20 cellular contexts compared by ENCODE assay signal in genomic region chr3:127085576-127085975, GRCh38.
A peak's percentile ranks its signal among the peaks of the same experiment; 100 is the strongest.
DNase-seq lines count a peak whose midpoint lies in the region; ATAC-seq, FAIRE-seq and TF ChIP-seq lines count a peak whose summit lies in the region.
"Had no signal": no experiment of that assay in that cellular context is flagged by ENCODE, and none has a peak within 500 bp of the region (broad histone marks: within the 10 kb centered on the region; RNA-seq: fewer than 3 reads in every experiment).

No MANE protein-coding gene starts in this region.

- no peaks in the 10 kb centered on the region for H3K79me2 ChIP-seq in HepG2 (ENCODE audit: insufficient read depth, low read length)

- CTCF ChIA-PET in HepG2 (lab: Yijun Ruan, JAX; ENCODE audit: low intra/inter-chr PET ratio, low total read pairs) = no interaction called here

- TF ChIP-seq POLR2A in right lobe of liver (IDR thresholded peaks at IDR 0.05) (no peak), HepG2 (IDR thresholded peaks at IDR 0.05; ENCODE audit: insufficient read depth in 1 of 2, low read depth in 2 of 2, low read length in 2 of 2) (no peak)

- H4K20me1 ChIP-seq in HepG2 (ENCODE audit: insufficient read depth, low read length) = no peaks in the 10 kb centered on the region

- TF ChIP-seq RAD21 in HepG2 (CRISPR knock-in tag; IDR thresholded peaks at IDR 0.05) = no peak

- no peak overlapping the region for H3K4me2 ChIP-seq in HepG2 (ENCODE audit: low read depth, low read length)
- H3K4me2 ChIP-seq: A549; BLaER1 treated with 17β-estradiol and CSF1 and Interleukin-3, amounts not matched to agents 10 nM and 100 nM had no signal

- H3K4me3 ChIP-seq in right lobe of liver (no peak overlapping the region), HepG2 (replicated peaks in 1 of 3; ENCODE audit: insufficient read depth in 1 of 3, low read depth in 2 of 3, low read length in 3 of 3) (no peak overlapping the region), kidney (ENCODE audit: low read length in 2 of 2) (no peak overlapping the region)
- H3K4me3 ChIP-seq: A549; BLaER1 treated with 17β-estradiol and CSF1 and Interleukin-3, amounts not matched to agents 10 nM and 100 nM had no signal

- H3K36me3 ChIP-seq in right lobe of liver = no peaks in the 10 kb centered on the region
- H3K36me3 ChIP-seq in HepG2 (replicated peaks in 1 of 2; ENCODE audit: control insufficient read depth in 1 of 2, insufficient read depth in 2 of 2, low read length in 2 of 2) = no peaks in the 10 kb centered on the region
- no peaks in the 10 kb centered on the region for H3K36me3 ChIP-seq in kidney (ENCODE audit: control insufficient read depth in 1 of 2, insufficient read depth in 2 of 2, low read length in 2 of 2)
- H3K36me3 ChIP-seq: BLaER1 treated with 17β-estradiol and CSF1 and Interleukin-3, amounts not matched to agents 10 nM and 100 nM had no signal

- H3K27ac ChIP-seq in right lobe of liver (no peak overlapping the region), HepG2 (ENCODE audit: extremely low read length, insufficient read depth, low read length) (no peak overlapping the region), kidney (ENCODE audit: low read depth in 2 of 2, low read length in 2 of 2) (no peak overlapping the region)
- H3K27ac ChIP-seq: 22Rv1; A549; BLaER1 treated with 17β-estradiol and CSF1 and Interleukin-3, amounts not matched to agents 10 nM and 100 nM; C4-2B had no signal

- ATAC-seq in right lobe of liver (no peak), HepG2 (no peak)
- ATAC-seq: A549; CD8-positive, alpha-beta T cell had no signal

- DNase-seq in right lobe of liver = peak in 2 of 3 donors; percentile 3 to 13
- no peak for DNase-seq in HepG2 (ENCODE audit: low spot score)
- peak; percentile 60 for DNase-seq in kidney
- no peak for DNase-seq in GM20000 (ENCODE audit: low spot score)
- DNase-seq in germinal center (ENCODE audit: low spot score) = no peak
- DNase-seq: AML-193; Caco-2; Calu3; CD4-positive, alpha-beta T cell; CD8-positive, alpha-beta T cell; DMS79 treated with DMSO at 0.1 percent for 48 hours; GF-D8 had no signal

- intact Hi-C loops in right lobe of liver (cut with DNase I) (no loop called here), HepG2 (cut with micrococcal nuclease; ENCODE audit: unreplicated experiment) (no loop called here), kidney (cut with DNase I) (no loop called here)

- H3K9ac ChIP-seq in HepG2 (ENCODE audit: insufficient read depth, low read depth, low read length) (no peak overlapping the region), kidney (ENCODE audit: low read length in 2 of 2) (no peak overlapping the region)
- H3K9ac ChIP-seq: BLaER1 treated with 17β-estradiol and CSF1 and Interleukin-3, amounts not matched to agents 10 nM and 100 nM had no signal

- WGBS in right lobe of liver (ENCODE audit: insufficient coverage, low coverage, low lambda C conversion rate, missing lambda C conversion rate) = 79% methylated on average over 2 of the region's 13 CpGs
- 60% methylated on average over 9 of the region's 13 CpGs for WGBS in HepG2 (ENCODE audit: low lambda C conversion rate)

- no peaks in the 10 kb centered on the region for H3K4me1 ChIP-seq in right lobe of liver
- H3K4me1 ChIP-seq in HepG2 (ENCODE audit: insufficient read depth, low read length) = peaks cover 14% of the 10 kb centered on the region
- H3K4me1 ChIP-seq in kidney (ENCODE audit: control insufficient read depth in 1 of 2, insufficient read depth in 1 of 2, low read depth in 1 of 2, low read length in 2 of 2) = no peaks in the 10 kb centered on the region
- H3K4me1 ChIP-seq: A549, Caco-2 had no signal

- TF ChIP-seq CTCF in right lobe of liver (IDR thresholded peaks at IDR 0.05) = no peak
- no peak for TF ChIP-seq CTCF in HepG2 (CRISPR knock-in tag; IDR thresholded peaks at IDR 0.05)
- TF ChIP-seq CTCF in kidney (IDR thresholded peaks at IDR 0.05; ENCODE audit: borderline replicate concordance, extremely low read depth, insufficient read depth) = no peak
- TF ChIP-seq CTCF in GM20000 (IDR thresholded peaks at IDR 0.05; ENCODE audit: extremely low read depth, missing control alignments) = no peak

- TF ChIP-seq EP300 in HepG2 (IDR thresholded peaks at IDR 0.05; ENCODE audit: low read depth in 2 of 2, low read length in 2 of 2) (no peak), HepG2 (CRISPR knock-in tag; IDR thresholded peaks at IDR 0.05; ENCODE audit: borderline replicate concordance) (no peak)

- H3K9me3 ChIP-seq in right lobe of liver = no peaks in the 10 kb centered on the region
- no peaks in the 10 kb centered on the region for H3K9me3 ChIP-seq in HepG2 (ENCODE audit: low read length)
- no peaks in the 10 kb centered on the region for H3K9me3 ChIP-seq in kidney (ENCODE audit: control insufficient read depth in 1 of 2, low read length in 2 of 2)
- H3K9me3 ChIP-seq: A549; BLaER1 treated with 17β-estradiol and CSF1 and Interleukin-3, amounts not matched to agents 10 nM and 100 nM; Caco-2 had no signal

- in situ Hi-C loops in HepG2 (cut with HindIII; ENCODE audit: extremely low pct_ligation_motif_present, low pct_unique_long_range_greater_than_20kb) = no loop called here

- no peak overlapping the region for H2AFZ ChIP-seq in HepG2 (ENCODE audit: low read length)

- H3K27me3 ChIP-seq in right lobe of liver = no peaks in the 10 kb centered on the region
- H3K27me3 ChIP-seq in HepG2 (ENCODE audit: control insufficient read depth in 1 of 2, insufficient read depth in 2 of 2, low read length in 2 of 2) = peaks cover 5 to 65% of the 10 kb centered on the region in 2 experiments; a peak in 4 of 5 replicates

- POLR2A ChIA-PET in HepG2 (lab: Yijun Ruan, JAX) = no interaction called here

- FAIRE-seq in HepG2 (lab: Jason Lieb, UNC) (no peak), kidney (lab: Jason Lieb, UNC) (no peak)
- FAIRE-seq: A549, D721Med, G401.6, GM12891, GM19239 had no signal

- no TSS peak for BruUV-seq in HepG2 (replicated peaks; lab: Mats Ljungman, UMichigan)

TF ChIP-seq in HepG2, 621 proteins besides CTCF, POLR2A, EP300 and RAD21:
- TF ChIP-seq YY1 (IDR thresholded peaks at IDR 0.05; ENCODE audit: insufficient read depth, insufficient replicate concordance, low read depth, low read length) (no peak), HNF4A (CRISPR knock-in tag; IDR thresholded peaks at IDR 0.05) (no peak), ZNF780A (CRISPR knock-in tag; IDR thresholded peaks at IDR 0.05) (no peak), ESRRA (CRISPR knock-in tag; IDR thresholded peaks at IDR 0.05; ENCODE audit: low read depth) (no peak), ZNF33B (CRISPR knock-in tag; IDR thresholded peaks at IDR 0.05) (no peak), U2AF2 (IDR thresholded peaks at IDR 0.05; ENCODE audit: low read depth, low read length) (no peak), GATA4 (IDR thresholded peaks at IDR 0.05; ENCODE audit: borderline replicate concordance, low read depth) (no peak), ZUFSP (CRISPR knock-in tag; IDR thresholded peaks at IDR 0.05; ENCODE audit: borderline replicate concordance) (no peak)
- TF ChIP-seq, protein P1, sequence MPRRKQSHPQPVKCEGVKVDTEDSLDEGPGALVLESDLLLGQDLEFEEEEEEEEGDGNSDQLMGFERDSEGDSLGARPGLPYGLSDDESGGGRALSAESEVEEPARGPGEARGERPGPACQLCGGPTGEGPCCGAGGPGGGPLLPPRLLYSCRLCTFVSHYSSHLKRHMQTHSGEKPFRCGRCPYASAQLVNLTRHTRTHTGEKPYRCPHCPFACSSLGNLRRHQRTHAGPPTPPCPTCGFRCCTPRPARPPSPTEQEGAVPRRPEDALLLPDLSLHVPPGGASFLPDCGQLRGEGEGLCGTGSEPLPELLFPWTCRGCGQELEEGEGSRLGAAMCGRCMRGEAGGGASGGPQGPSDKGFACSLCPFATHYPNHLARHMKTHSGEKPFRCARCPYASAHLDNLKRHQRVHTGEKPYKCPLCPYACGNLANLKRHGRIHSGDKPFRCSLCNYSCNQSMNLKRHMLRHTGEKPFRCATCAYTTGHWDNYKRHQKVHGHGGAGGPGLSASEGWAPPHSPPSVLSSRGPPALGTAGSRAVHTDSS (CRISPR knock-in tag; conservative IDR thresholded peaks at IDR 0.05) = no peak
- TF ChIP-seq, protein P2, sequence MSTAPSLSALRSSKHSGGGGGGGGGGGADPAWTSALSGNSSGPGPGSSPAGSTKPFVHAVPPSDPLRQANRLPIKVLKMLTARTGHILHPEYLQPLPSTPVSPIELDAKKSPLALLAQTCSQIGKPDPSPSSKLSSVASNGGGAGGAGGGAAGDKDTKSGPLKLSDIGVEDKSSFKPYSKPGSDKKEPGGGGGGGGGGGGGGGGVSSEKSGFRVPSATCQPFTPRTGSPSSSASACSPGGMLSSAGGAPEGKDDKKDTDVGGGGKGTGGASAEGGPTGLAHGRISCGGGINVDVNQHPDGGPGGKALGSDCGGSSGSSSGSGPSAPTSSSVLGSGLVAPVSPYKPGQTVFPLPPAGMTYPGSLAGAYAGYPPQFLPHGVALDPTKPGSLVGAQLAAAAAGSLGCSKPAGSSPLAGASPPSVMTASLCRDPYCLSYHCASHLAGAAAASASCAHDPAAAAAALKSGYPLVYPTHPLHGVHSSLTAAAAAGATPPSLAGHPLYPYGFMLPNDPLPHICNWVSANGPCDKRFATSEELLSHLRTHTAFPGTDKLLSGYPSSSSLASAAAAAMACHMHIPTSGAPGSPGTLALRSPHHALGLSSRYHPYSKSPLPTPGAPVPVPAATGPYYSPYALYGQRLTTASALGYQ (CRISPR knock-in tag; IDR thresholded peaks at IDR 0.05) = no peak

Comparison
In these comparisons a context has a peak if more than half of its experiments do, and no peak if none do; other contexts are left out.
1. DNase-seq: peak in right lobe of liver (2 of 3) and kidney (single experiment); none in HepG2 (single experiment), GM20000 (single experiment) and germinal center (single experiment).